Comparison of ENCODE assay signal across 1 cellular context in genomic region chr1:1574721-1575537, GRCh38.
TF ChIP-seq lines count a peak whose summit lies in the region.

TSS of gene SSU72 (minus strand) at chr1:1574863. CDS start at chr1:1574557, 306 bp downstream.

TF ChIP-seq in H1, 55 proteins besides CTCF, POLR2A, EP300 and RAD21 (continued from another document):
- TF ChIP-seq, protein P1, sequence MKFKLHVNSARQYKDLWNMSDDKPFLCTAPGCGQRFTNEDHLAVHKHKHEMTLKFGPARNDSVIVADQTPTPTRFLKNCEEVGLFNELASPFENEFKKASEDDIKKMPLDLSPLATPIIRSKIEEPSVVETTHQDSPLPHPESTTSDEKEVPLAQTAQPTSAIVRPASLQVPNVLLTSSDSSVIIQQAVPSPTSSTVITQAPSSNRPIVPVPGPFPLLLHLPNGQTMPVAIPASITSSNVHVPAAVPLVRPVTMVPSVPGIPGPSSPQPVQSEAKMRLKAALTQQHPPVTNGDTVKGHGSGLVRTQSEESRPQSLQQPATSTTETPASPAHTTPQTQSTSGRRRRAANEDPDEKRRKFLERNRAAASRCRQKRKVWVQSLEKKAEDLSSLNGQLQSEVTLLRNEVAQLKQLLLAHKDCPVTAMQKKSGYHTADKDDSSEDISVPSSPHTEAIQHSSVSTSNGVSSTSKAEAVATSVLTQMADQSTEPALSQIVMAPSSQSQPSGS (IDR thresholded peaks at IDR 0.05; ENCODE audit: low read length) = peak; percentile 66; the same call in 1 of the 2 replicates
- TF ChIP-seq CEBPB (IDR thresholded peaks at IDR 0.05; ENCODE audit: low read depth, low read length) (no peak), ASH2L (IDR thresholded peaks at IDR 0.05; ENCODE audit: low read length) (peak; percentile 87), RFX5 (IDR thresholded peaks at IDR 0.05; ENCODE audit: borderline replicate concordance, low read depth, low read length) (no peak), KDM4A (IDR thresholded peaks at IDR 0.05; ENCODE audit: low read depth, low read length, severe bottlenecking) (peak; percentile 100), PHF8 (conservative IDR thresholded peaks at IDR 0.05; ENCODE audit: low read depth, low read length) (peak; percentile 93), CBX8 (IDR thresholded peaks at IDR 0.05; ENCODE audit: borderline replicate concordance, low read depth, low read length) (no peak), KDM5A (IDR thresholded peaks at IDR 0.05; ENCODE audit: low read length) (peak; percentile 93), CHD7 (IDR thresholded peaks at IDR 0.05; ENCODE audit: insufficient replicate concordance, low read length) (no peak), SAP30 (IDR thresholded peaks at IDR 0.05; ENCODE audit: insufficient read depth, insufficient replicate concordance, low read length) (peak; percentile 64), HDAC6 (IDR thresholded peaks at IDR 0.05; ENCODE audit: low read depth, low read length) (no peak), SIN3A (conservative IDR thresholded peaks at IDR 0.05 in 1 of 2, IDR thresholded peaks at IDR 0.05 in 1 of 2; ENCODE audit: low read depth in 1 of 2, low read length in 2 of 2) (peak in 1 of 2 experiments; percentile 93; a peak in 2 of 4 replicates), JUN (IDR thresholded peaks at IDR 0.05; ENCODE audit: low read depth, low read length) (no peak), NRF1 (IDR thresholded peaks at IDR 0.05; ENCODE audit: low read depth, low read length) (no peak), POLR2AphosphoS5 (IDR thresholded peaks at IDR 0.05; ENCODE audit: low read depth, low read length) (peak; percentile 90), EGR1 (IDR thresholded peaks at IDR 0.05; ENCODE audit: borderline replicate concordance, low read depth, low read length) (no peak), SUZ12 (IDR thresholded peaks at IDR 0.05; ENCODE audit: low read length) (no peak), MAX (IDR thresholded peaks at IDR 0.05) (peak; percentile 62; the same call in 1 of the 2 replicates), BRCA1 (IDR thresholded peaks at IDR 0.05; ENCODE audit: low read depth, low read length) (peak; percentile 69; the same call in 1 of the 2 replicates), SP2 (IDR thresholded peaks at IDR 0.05; ENCODE audit: low read length) (no peak), RNF2 (IDR thresholded peaks at IDR 0.05; ENCODE audit: borderline replicate concordance, low read depth, low read length, missing control alignments, poor library complexity, severe bottlenecking) (no peak), TEAD4 (IDR thresholded peaks at IDR 0.05; ENCODE audit: low read depth, low read length) (no peak), SIRT6 (IDR thresholded peaks at IDR 0.05; ENCODE audit: low read length) (no peak), KDM1A (IDR thresholded peaks at IDR 0.05; ENCODE audit: borderline replicate concordance, low read length) (no peak), E2F6 (IDR thresholded peaks at IDR 0.05) (no peak), FOSL1 (IDR thresholded peaks at IDR 0.05; ENCODE audit: insufficient read depth, low read depth, low read length) (no peak), SP1 (IDR thresholded peaks at IDR 0.05; ENCODE audit: low read depth, low read length) (no peak), ZNF274 (IDR thresholded peaks at IDR 0.05; ENCODE audit: borderline replicate concordance, extremely low read depth, low read length) (no peak), MAFK (IDR thresholded peaks at IDR 0.05; ENCODE audit: low read depth, low read length) (no peak), CBX5 (IDR thresholded peaks at IDR 0.05; ENCODE audit: low read depth, low read length) (no peak), RBBP5 (IDR thresholded peaks at IDR 0.05; ENCODE audit: borderline replicate concordance, low read depth, low read length) (0 out of 2 replicates have a peak, but pooled peaks have one; percentile 77), CTBP2 (IDR thresholded peaks at IDR 0.05; ENCODE audit: borderline replicate concordance, insufficient read depth, insufficient read length, low read length) (no peak), TCF12 (IDR thresholded peaks at IDR 0.05; ENCODE audit: low read depth, low read length) (no peak), JUND (IDR thresholded peaks at IDR 0.05; ENCODE audit: low read length) (peak; percentile 58; the same call in 1 of the 2 replicates), CHD2 (IDR thresholded peaks at IDR 0.05; ENCODE audit: low read length) (peak; percentile 37; the same call in 1 of the 2 replicates), RXRA (IDR thresholded peaks at IDR 0.05; ENCODE audit: insufficient read depth, low read depth, low read length) (no peak), SP4 (IDR thresholded peaks at IDR 0.05; ENCODE audit: low read length) (no peak; the same call in 1 of the 2 replicates), TAF1 (IDR thresholded peaks at IDR 0.05; ENCODE audit: low read depth, low read length) (peak; percentile 96), POU5F1 (IDR thresholded peaks at IDR 0.05; ENCODE audit: low read depth, low read length) (no peak), BACH1 (IDR thresholded peaks at IDR 0.05; ENCODE audit: low read length) (no peak), SIX5 (IDR thresholded peaks at IDR 0.05; ENCODE audit: low read depth, low read length) (peak; percentile 22; the same call in 1 of the 2 replicates), YY1 (IDR thresholded peaks at IDR 0.05; ENCODE audit: low read depth, low read length) (no peak), CHD1 (IDR thresholded peaks at IDR 0.05; ENCODE audit: low read depth, low read length) (no peak), GTF2F1 (IDR thresholded peaks at IDR 0.05; ENCODE audit: borderline replicate concordance, low read depth, low read length) (peak; percentile 69; the same call in 1 of the 2 replicates), TBP (IDR thresholded peaks at IDR 0.05; ENCODE audit: low read depth, low read length) (peak; percentile 94), NANOG (IDR thresholded peaks at IDR 0.05; ENCODE audit: insufficient read depth, low read depth, low read length, poor library complexity, severe bottlenecking) (no peak), EZH2 (IDR thresholded peaks at IDR 0.05; ENCODE audit: low read depth, low read length, severe bottlenecking) (no peak), SRF (IDR thresholded peaks at IDR 0.05; ENCODE audit: low read depth, low read length) (peak; percentile 94), HDAC2 (IDR thresholded peaks at IDR 0.05; ENCODE audit: borderline replicate concordance in 1 of 2, low read depth in 2 of 2, low read length in 2 of 2) (no peak)
- TF ChIP-seq, protein P2, sequence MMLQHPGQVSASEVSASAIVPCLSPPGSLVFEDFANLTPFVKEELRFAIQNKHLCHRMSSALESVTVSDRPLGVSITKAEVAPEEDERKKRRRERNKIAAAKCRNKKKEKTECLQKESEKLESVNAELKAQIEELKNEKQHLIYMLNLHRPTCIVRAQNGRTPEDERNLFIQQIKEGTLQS (IDR thresholded peaks at IDR 0.05; ENCODE audit: insufficient read depth, low read depth, low read length) = peak; percentile 99
- TF ChIP-seq, protein P3, sequence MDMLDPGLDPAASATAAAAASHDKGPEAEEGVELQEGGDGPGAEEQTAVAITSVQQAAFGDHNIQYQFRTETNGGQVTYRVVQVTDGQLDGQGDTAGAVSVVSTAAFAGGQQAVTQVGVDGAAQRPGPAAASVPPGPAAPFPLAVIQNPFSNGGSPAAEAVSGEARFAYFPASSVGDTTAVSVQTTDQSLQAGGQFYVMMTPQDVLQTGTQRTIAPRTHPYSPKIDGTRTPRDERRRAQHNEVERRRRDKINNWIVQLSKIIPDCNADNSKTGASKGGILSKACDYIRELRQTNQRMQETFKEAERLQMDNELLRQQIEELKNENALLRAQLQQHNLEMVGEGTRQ (IDR thresholded peaks at IDR 0.05; ENCODE audit: low read length) = no peak; the same call in 1 of the 2 replicates
